In genomic region chr1:237799762-237800474, GRCh38 we compare ENCODE assay signal across 8 cellular contexts.
DNase-seq lines count a peak whose midpoint lies in the region; ATAC-seq and TF ChIP-seq lines count a peak whose summit lies in the region.

No MANE protein-coding gene starts in this region.

- H3K27me3 ChIP-seq in NT2/D1 (ENCODE audit: insufficient read depth, insufficient read length) (no peaks in the 10 kb centered on the region), left lung (no peaks in the 10 kb centered on the region)

- POLR2A ChIA-PET in GM10248 (lab: Yijun Ruan, JAX), result no interaction called here

- 70 to 73% methylated on average over 5 of the region's 5 CpGs for WGBS in lower leg skin, 2 donors

- TF ChIP-seq CTCF in GM10248 (IDR thresholded peaks at IDR 0.05; ENCODE audit: control extremely low read depth, extremely low read depth, low read depth, missing control alignments) (peak; percentile 2), left lung (IDR thresholded peaks at IDR 0.05) (no peak), lower leg skin (IDR thresholded peaks at IDR 0.05) (no peak)

- ATAC-seq in GM19467 (IDR thresholded peaks at IDR 0.05; ENCODE audit: unreplicated experiment) (peak; percentile 100), HG03460 (IDR thresholded peaks at IDR 0.05; ENCODE audit: unreplicated experiment) (peak; percentile 100), left lung (peak; percentile 72)

- H3K4me3 ChIP-seq in NT2/D1 (ENCODE audit: insufficient read length, low read depth) (no peak overlapping the region), left lung (no peak overlapping the region), lower leg skin (ENCODE audit: low read depth, poor library complexity, severe bottlenecking) (no peak overlapping the region)

- CTCF ChIA-PET in GM10248 (lab: Yijun Ruan, JAX), result interaction anchor here (1.6 kb wide), 1 partner anchor 8 kb away, joined by 6 read pairs; no protein-coding TSS in a partner anchor

- intact Hi-C loops in left lung (cut with DNase I), result no loop called here
- intact Hi-C loops in lower leg skin (cut with DNase I; ENCODE audit: low total_unique reads), result no loop called here

- no peak for TF ChIP-seq POLR2A in lower leg skin (IDR thresholded peaks at IDR 0.05)

- H3K36me3 ChIP-seq in NT2/D1 (ENCODE audit: insufficient read depth, insufficient read length, low read length), result no peaks in the 10 kb centered on the region
- no peaks in the 10 kb centered on the region for H3K36me3 ChIP-seq in left lung

- DNase-seq in GM10248 (ENCODE audit: extremely low spot score) (peak; percentile 37), NT2/D1 (ENCODE audit: low read depth, low spot score) (peak; percentile 55), astrocyte of the hippocampus (ENCODE audit: low read depth, low spot score) (peak; percentile 9), left lung (no peak), GM19240 (ENCODE audit: insufficient read length, low spot score) (no peak), lower leg skin (ENCODE audit: low spot score in 2 of 2) (no peak)

- no peak overlapping the region for H3K27ac ChIP-seq in left lung

- H3K4me1 ChIP-seq in NT2/D1 (ENCODE audit: insufficient read depth, insufficient read length), result no peaks in the 10 kb centered on the region
- H3K4me1 ChIP-seq in left lung, result no peaks in the 10 kb centered on the region

- H3K9me3 ChIP-seq in NT2/D1 (ENCODE audit: insufficient read depth, low read length) (peaks cover 6% of the 10 kb centered on the region; the same call in 1 of the 2 replicates), left lung (no peaks in the 10 kb centered on the region)

- no peak overlapping the region for H3K9ac ChIP-seq in NT2/D1 (ENCODE audit: insufficient read length, low read depth)

Comparison
In these comparisons a context has a peak if more than half of its experiments do, and no peak if none do; other contexts are left out.
1. DNase-seq: peak in GM10248 (single experiment), NT2/D1 (single experiment) and astrocyte of the hippocampus (single experiment); none in left lung (0 of 2), GM19240 (single experiment) and lower leg skin (0 of 2).
2. Peak in every context shown above with its lines, with median percentiles within 50 percentile points of each other: ATAC-seq.